Comparison of ENCODE assay signal across 9 cellular contexts in the genomic region with DNA sequence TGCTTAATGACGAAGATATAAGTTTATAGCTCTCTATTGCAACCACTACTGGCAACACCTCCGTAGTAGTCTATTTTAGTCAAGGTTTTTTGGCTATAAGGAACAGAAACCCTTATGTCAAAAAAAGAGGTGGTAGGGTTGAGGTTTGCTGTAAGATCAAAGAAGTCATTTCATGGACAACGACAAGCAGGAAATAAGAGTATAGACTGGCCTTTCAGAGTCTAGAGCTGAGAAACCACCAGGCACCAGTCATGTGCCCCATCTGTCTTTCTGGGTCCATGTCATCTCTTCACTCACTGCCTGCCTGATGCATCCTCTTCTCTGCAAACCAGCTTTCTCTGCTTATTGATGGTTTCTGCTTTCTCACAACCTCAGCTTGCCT. TPM values are rescaled to one million over a fixed set of nuclear protein-coding genes. Genes with fewer than 3 reads are reported as not detected.
DNase-seq lines count a peak whose midpoint lies in the region; ATAC-seq and TF ChIP-seq lines count a peak whose summit lies in the region.
"Had no signal": no experiment of that assay in that cellular context is flagged by ENCODE, and none has a peak within 500 bp of the region (broad histone marks: within the 10 kb centered on the region; RNA-seq: fewer than 3 reads in every experiment).

No MANE protein-coding gene starts in this region.

- DNase-seq in activated naive CD4-positive, alpha-beta T cell treated with Interleukin-2 at 50 U/mL for 16 hours, result peak; percentile 47
- no peak for DNase-seq in activated naive CD4-positive, alpha-beta T cell (lab: John Stamatoyannopoulos, UW)
- DNase-seq in T-helper 22 cell (ENCODE audit: low read depth) (peak; percentile 60), RKO (ENCODE audit: low spot score) (no peak), GDM1 (lab: John Stamatoyannopoulos, UW) (no peak), esophagus squamous epithelium (lab: John Stamatoyannopoulos, UW) (no peak)
- DNase-seq in stimulated activated naive CD8-positive, alpha-beta T cell treated with anti-CD3 and anti-CD28 coated beads, Interleukin-15, Interleukin-2, amounts not matched to agents 100 U/mL and 50 U/mL, for 24 hours, result peak; percentile 35
- DNase-seq: NCI-H1048 had no signal

- H3K27me3 ChIP-seq in esophagus squamous epithelium, result no peaks in the 10 kb centered on the region

- no peaks in the 10 kb centered on the region for H3K36me3 ChIP-seq in esophagus squamous epithelium

- peaks cover 12 to 38% (median 17%) of the 10 kb centered on the region in 3 donors for H3K4me1 ChIP-seq in esophagus squamous epithelium

- H3K4me3 ChIP-seq in esophagus squamous epithelium, result no peak overlapping the region

- H3K27ac ChIP-seq in esophagus squamous epithelium, result peak overlapping the region in 2 of 4 donors; percentile 78 to 85

- WGBS in esophagus squamous epithelium, 2 donors, result 72 to 80% methylated on average over 3 of the region's 3 CpGs

- H3K9me3 ChIP-seq in esophagus squamous epithelium, result no peaks in the 10 kb centered on the region

- intact Hi-C loops in esophagus squamous epithelium (cut with DNase I), result no loop called here

- TF ChIP-seq CTCF in esophagus squamous epithelium (IDR thresholded peaks at IDR 0.05), result no peak

- peak; percentile 87 for ATAC-seq in HG02970 (IDR thresholded peaks at IDR 0.05; ENCODE audit: low FRiP score, unreplicated experiment)
- ATAC-seq in stimulated activated naive CD8-positive, alpha-beta T cell treated with anti-CD3 and anti-CD28 coated beads, Interleukin-15, Interleukin-2, amounts not matched to agents 100 U/mL and 50 U/mL, for 24 hours, result peak; percentile 89

- no peak for TF ChIP-seq POLR2A in esophagus squamous epithelium (IDR thresholded peaks at IDR 0.05)

RNA-seq across cellular contexts. Expression of gene THBS1, which starts 42.7 kb away (rescaled TPM):
- 100 to 1,000 TPM in 1 of 4 donors, 10 to 100 TPM in 2, 1 to 10 TPM in 1; 6.3 to 110 (median 63.8) TPM for total RNA-seq in esophagus squamous epithelium

Comparison
In these comparisons a context has a peak if more than half of its experiments do, and no peak if none do; other contexts are left out.
1. DNase-seq: peak in activated naive CD4-positive, alpha-beta T cell treated with Interleukin-2 at 50 U/mL for 16 hours (single experiment), T-helper 22 cell (single experiment) and stimulated activated naive CD8-positive, alpha-beta T cell treated with anti-CD3 and anti-CD28 coated beads, Interleukin-15, Interleukin-2, amounts not matched to agents 100 U/mL and 50 U/mL, for 24 hours (single experiment); none in activated naive CD4-positive, alpha-beta T cell (0 of 4), RKO (single experiment), GDM1 (single experiment) and esophagus squamous epithelium (single experiment).